Comparison of ENCODE assay signal across 24 cellular contexts in genomic region chr2:222271854-222272253, GRCh38. TPM values are rescaled to one million over a fixed set of nuclear protein-coding genes. Genes with fewer than 3 reads are reported as not detected.
A peak's percentile ranks its signal among the peaks of the same experiment; 100 is the strongest.
DNase-seq lines count a peak whose midpoint lies in the region; TF ChIP-seq lines count a peak whose summit lies in the region.
"Had no signal": no experiment of that assay in that cellular context is flagged by ENCODE, and none has a peak within 500 bp of the region (broad histone marks: within the 10 kb centered on the region; RNA-seq: fewer than 3 reads in every experiment).

No MANE protein-coding gene starts in this region.

- peaks cover 95% of the 10 kb centered on the region for H3K27me3 ChIP-seq in neural progenitor cell
- H3K27me3 ChIP-seq in smooth muscle cell (ENCODE audit: low read depth) = peaks cover 36% of the 10 kb centered on the region
- H3K27me3 ChIP-seq in SK-N-SH (ENCODE audit: insufficient read depth) = peaks cover 4% of the 10 kb centered on the region; the same call in 1 of the 2 replicates
- H3K27me3 ChIP-seq: BLaER1 treated with 17β-estradiol and CSF1 and Interleukin-3, amounts not matched to agents 10 nM and 100 nM had no signal

- TF ChIP-seq EP300 in SK-N-SH (IDR thresholded peaks at IDR 0.05; ENCODE audit: borderline replicate concordance in 1 of 2, low read depth in 1 of 2, low read length in 1 of 2) = no peak

- H3K36me3 ChIP-seq in neural progenitor cell (no peaks in the 10 kb centered on the region), smooth muscle cell (ENCODE audit: low read depth) (no peaks in the 10 kb centered on the region), SK-N-SH (replicated peaks in 1 of 2; ENCODE audit: control insufficient read depth in 1 of 2, insufficient read depth in 2 of 2, low read length in 1 of 2) (no peaks in the 10 kb centered on the region)
- H3K36me3 ChIP-seq: BE2C; BLaER1 treated with 17β-estradiol and CSF1 and Interleukin-3, amounts not matched to agents 10 nM and 100 nM had no signal

- H3K79me2 ChIP-seq in neural progenitor cell (ENCODE audit: low read depth) (no peaks in the 10 kb centered on the region), smooth muscle cell (ENCODE audit: low read depth) (no peaks in the 10 kb centered on the region), SK-N-SH (ENCODE audit: insufficient read depth) (no peaks in the 10 kb centered on the region)

- H3K4me1 Mint-ChIP-seq in neural progenitor cell (peaks cover 95% of the 10 kb centered on the region), endothelial cell (ENCODE audit: unreplicated experiment) (peaks cover 15% of the 10 kb centered on the region)
- H3K4me1 Mint-ChIP-seq: CD14-positive monocyte; CD8-positive, alpha-beta memory T cell had no signal

- H3K4me3 Mint-ChIP-seq in neural progenitor cell (peak overlapping the region; percentile 48), endothelial cell (ENCODE audit: unreplicated experiment) (no peak overlapping the region)
- H3K4me3 Mint-ChIP-seq: CD14-positive monocyte; CD4-positive, alpha-beta T cell; CD8-positive, alpha-beta memory T cell had no signal

- H2AFZ ChIP-seq in neural progenitor cell (replicated peaks) (no peak overlapping the region), smooth muscle cell (ENCODE audit: low read depth) (no peak overlapping the region), SK-N-SH (ENCODE audit: low read depth) (no peak overlapping the region)
- H2AFZ ChIP-seq: GM23248 had no signal

- H3K27ac Mint-ChIP-seq in neural progenitor cell (peak overlapping the region; percentile 69), endothelial cell (ENCODE audit: unreplicated experiment) (no peak overlapping the region)
- H3K27ac Mint-ChIP-seq: CD14-positive monocyte; CD4-positive, alpha-beta T cell; CD8-positive, alpha-beta memory T cell had no signal

- no peaks in the 10 kb centered on the region for H3K9me3 Mint-ChIP-seq in neural progenitor cell
- no peaks in the 10 kb centered on the region for H3K9me3 Mint-ChIP-seq in endothelial cell (ENCODE audit: unreplicated experiment)
- H3K9me3 Mint-ChIP-seq: CD4-positive, alpha-beta T cell; CD8-positive, alpha-beta memory T cell had no signal

- WGBS in smooth muscle cell (ENCODE audit: low lambda C conversion rate) = 87% methylated on average over 5 of the region's 5 CpGs
- 49% methylated on average over 5 of the region's 5 CpGs for WGBS in SK-N-SH (ENCODE audit: low lambda C conversion rate)

- H3K9ac ChIP-seq in neural progenitor cell = no peak overlapping the region
- no peak overlapping the region for H3K9ac ChIP-seq in smooth muscle cell (ENCODE audit: low read depth)
- H3K9ac ChIP-seq in SK-N-SH = no peak overlapping the region
- H3K9ac ChIP-seq: BLaER1 treated with 17β-estradiol and CSF1 and Interleukin-3, amounts not matched to agents 10 nM and 100 nM; GM23248 had no signal

- CTCF ChIA-PET in SK-N-SH (lab: Yijun Ruan, JAX) = interaction anchor here (1.1 kb wide), 1 partner anchor 247 kb away, joined by 3 read pairs; no protein-coding TSS in a partner anchor

- no peaks in the 10 kb centered on the region for H3K9me2 ChIP-seq in SK-N-SH

- H3K27me3 Mint-ChIP-seq in neural progenitor cell (ENCODE audit: insufficient read depth, low read depth) (no peaks in the 10 kb centered on the region), endothelial cell (ENCODE audit: unreplicated experiment) (peaks cover 3% of the 10 kb centered on the region)

- H3K27ac ChIP-seq in neural progenitor cell = no peak overlapping the region
- no peak overlapping the region for H3K27ac ChIP-seq in smooth muscle cell (ENCODE audit: low read depth)
- H3K27ac ChIP-seq in SK-N-SH (ENCODE audit: low read depth in 2 of 2, low read length in 1 of 2) = no peak overlapping the region
- H3K27ac ChIP-seq: A549; BLaER1 treated with 17β-estradiol and CSF1 and Interleukin-3, amounts not matched to agents 10 nM and 100 nM; GM23248 had no signal

- H3K4me1 ChIP-seq in neural progenitor cell (peaks cover 53% of the 10 kb centered on the region), smooth muscle cell (ENCODE audit: low read depth) (peaks cover 22% of the 10 kb centered on the region), SK-N-SH (ENCODE audit: control insufficient read depth in 1 of 2, insufficient read depth in 2 of 2, low read depth in 1 of 2, low read length in 1 of 2) (no peaks in the 10 kb centered on the region; a peak in 1 of 4 replicates)
- H3K4me1 ChIP-seq: A549; BLaER1 treated with 17β-estradiol and CSF1 and Interleukin-3, amounts not matched to agents 10 nM and 100 nM had no signal

- H3K4me3 ChIP-seq in neural progenitor cell (no peak overlapping the region), smooth muscle cell (no peak overlapping the region), SK-N-SH (ENCODE audit: low read depth in 2 of 2, low read length in 1 of 2) (no peak overlapping the region)
- H3K4me3 ChIP-seq: A549; BLaER1 treated with 17β-estradiol and CSF1 and Interleukin-3, amounts not matched to agents 10 nM and 100 nM; GM12878; GM23248 had no signal

- DNase-seq in RPMI7951 (ENCODE audit: low read depth) (peak; percentile 39), foreskin melanocyte (peak; percentile 51), neural progenitor cell (ENCODE audit: low spot score) (no peak), endothelial cell (ENCODE audit: low spot score) (no peak), smooth muscle cell (lab: John Stamatoyannopoulos, UW; ENCODE audit: unreplicated experiment) (no peak), SK-N-SH (no peak)
- DNase-seq: 8988T; ACHN; AML-193; BE2C; CD4-positive, alpha-beta T cell; CD8-positive, alpha-beta memory T cell; DMS 273 treated with DMSO at 0.1 percent for 48 hours; DMS79; EL; GDM1; GM23248; H7; HCEC 1CT had no signal

- H4K20me1 ChIP-seq in neural progenitor cell (ENCODE audit: low read depth) (peaks cover 50% of the 10 kb centered on the region), smooth muscle cell (ENCODE audit: low read depth) (no peaks in the 10 kb centered on the region), SK-N-SH (ENCODE audit: insufficient read depth) (no peaks in the 10 kb centered on the region)
- H4K20me1 ChIP-seq: BLaER1 treated with 17β-estradiol and CSF1 and Interleukin-3, amounts not matched to agents 10 nM and 100 nM had no signal

- TF ChIP-seq CTCF in neural progenitor cell (IDR thresholded peaks at IDR 0.05) (no peak), endothelial cell (IDR thresholded peaks at IDR 0.05; ENCODE audit: unreplicated experiment) (no peak), smooth muscle cell (IDR thresholded peaks at IDR 0.05; ENCODE audit: borderline replicate concordance, insufficient read depth, poor library complexity, severe bottlenecking) (no peak), SK-N-SH (IDR thresholded peaks at IDR 0.05) (no peak)

- peak overlapping the region; percentile 39 for H3K4me2 ChIP-seq in neural progenitor cell
- no peak overlapping the region for H3K4me2 ChIP-seq in smooth muscle cell
- H3K4me2 ChIP-seq in SK-N-SH = no peak overlapping the region
- H3K4me2 ChIP-seq: A549; BLaER1 treated with 17β-estradiol and CSF1 and Interleukin-3, amounts not matched to agents 10 nM and 100 nM had no signal

- POLR2A ChIA-PET in SK-N-SH (lab: Yijun Ruan, JAX) = no interaction called here

- H3F3A ChIP-seq in neural progenitor cell (ENCODE audit: low read depth) (peaks cover 64% of the 10 kb centered on the region), smooth muscle cell (ENCODE audit: low read depth) (no peaks in the 10 kb centered on the region), SK-N-SH (replicated peaks; ENCODE audit: insufficient read depth) (no peaks in the 10 kb centered on the region)

- H3K9me3 ChIP-seq in neural progenitor cell (ENCODE audit: low read depth) (no peaks in the 10 kb centered on the region), smooth muscle cell (replicated peaks; ENCODE audit: low read depth) (no peaks in the 10 kb centered on the region), SK-N-SH (no peaks in the 10 kb centered on the region)
- H3K9me3 ChIP-seq: A549; BE2C; BLaER1 treated with 17β-estradiol and CSF1 and Interleukin-3, amounts not matched to agents 10 nM and 100 nM had no signal

- H3K36me3 Mint-ChIP-seq in neural progenitor cell = peaks cover 16% of the 10 kb centered on the region
- H3K36me3 Mint-ChIP-seq in endothelial cell (ENCODE audit: low read depth, unreplicated experiment) = peaks cover 4% of the 10 kb centered on the region
- H3K36me3 Mint-ChIP-seq: CD14-positive monocyte; CD8-positive, alpha-beta memory T cell had no signal

- TF ChIP-seq RAD21 in SK-N-SH (IDR thresholded peaks at IDR 0.05; ENCODE audit: low read length) = no peak

TF ChIP-seq in SK-N-SH, 30 proteins besides CTCF, POLR2A, EP300 and RAD21:
- TF ChIP-seq JUND (IDR thresholded peaks at IDR 0.05) = no peak
- TF ChIP-seq TEAD4 (IDR thresholded peaks at IDR 0.05; ENCODE audit: borderline replicate concordance, insufficient read depth) = no peak
- TF ChIP-seq GATA2 (CRISPR knock-in tag; IDR thresholded peaks at IDR 0.05) = no peak
- no peak for TF ChIP-seq IRF3 (IDR thresholded peaks at IDR 0.05; ENCODE audit: low read depth, low read length)

RNA-seq across cellular contexts. Expression of gene PAX3, which starts 26.9 kb away (rescaled TPM):
- total RNA-seq in RPMI7951 (2014; rRNA removed; shearing (Covaris generic)) = 31.7 and 35.4 TPM in 2 replicates
- total RNA-seq in neural progenitor cell (ENCODE audit: low replicate concordance) (4.6 and 4.9 TPM in 2 replicates), endothelial cell (ENCODE audit: unreplicated experiment) (16.5 TPM), smooth muscle cell (0.94 TPM in 1 of 2 replicates, not detected in the other)
- polyA plus RNA-seq in smooth muscle cell (not detected in 2 replicates), SK-N-SH (2012; rRNA removed) (not detected in 2 replicates)
- polyA plus RNA-seq in SK-N-SH (2012; cell fraction: cytosol; rRNA removed) = not detected in 2 replicates
- 0.11 TPM in 1 of 2 replicates, not detected in the other for polyA plus RNA-seq in SK-N-SH (2012; cell fraction: nucleus; rRNA removed)
- total RNA-seq: CD4-positive, alpha-beta T cell; CD8-positive, alpha-beta memory T cell; GM12878; GM23248; H1; H7 had no signal
- polyA plus RNA-seq: A549; CD14-positive monocyte; CD8-positive, alpha-beta memory T cell; GM12878; GM23248 had no signal

Comparison
In these comparisons a context has a peak if more than half of its experiments do, and no peak if none do; other contexts are left out.
1. DNase-seq: peak in RPMI7951 (single experiment) and foreskin melanocyte (single experiment); none in neural progenitor cell (single experiment), endothelial cell (single experiment), smooth muscle cell (single experiment) and SK-N-SH (single experiment).